In the genomic region with DNA sequence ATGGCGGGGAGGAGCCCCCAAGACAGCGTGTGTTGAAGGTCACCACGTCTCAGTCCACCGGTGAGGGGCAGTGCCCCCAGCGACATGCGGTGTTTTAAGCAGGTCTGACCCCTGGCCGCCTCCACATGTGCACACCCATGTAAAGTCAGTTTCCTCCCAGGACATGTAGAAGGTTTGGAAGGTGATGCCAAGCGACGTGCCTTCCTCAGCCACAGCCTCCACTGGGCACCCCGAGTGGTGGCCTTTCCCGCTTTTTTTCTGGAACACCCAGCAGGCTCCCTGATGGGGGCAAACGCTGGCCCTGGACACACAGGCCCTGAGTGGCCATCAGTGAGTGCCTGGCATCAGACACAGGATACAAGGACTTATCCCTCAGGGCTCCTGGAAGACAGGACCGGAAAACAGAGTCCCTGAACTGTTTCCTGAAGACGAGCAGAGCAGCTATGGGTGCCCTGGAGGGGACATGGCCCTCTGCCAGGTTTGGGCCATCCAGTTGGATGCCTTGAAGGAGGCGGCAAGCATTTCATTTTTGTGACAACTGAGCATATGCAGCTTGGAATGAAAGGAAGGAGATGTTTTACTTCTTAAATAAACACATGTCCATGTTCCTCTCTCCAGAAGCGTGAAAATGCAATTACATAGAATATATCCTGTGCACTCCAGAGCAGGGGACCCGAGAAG, we compare ENCODE assay signal across 28 cellular contexts.
"Had no signal": no experiment of that assay in that cellular context is flagged by ENCODE, and none has a peak within 500 bp of the region (broad histone marks: within the 10 kb centered on the region; RNA-seq: fewer than 3 reads in every experiment).

No MANE protein-coding gene starts in this region.

- H3K27ac ChIP-seq: heart left ventricle, left lung, lower lobe of right lung, parathyroid adenoma, psoas muscle, right lobe of liver, tibial nerve, upper lobe of left lung had no signal

- H3K9me3 ChIP-seq: lower lobe of right lung, psoas muscle, right lobe of liver had no signal

- H3K36me3 ChIP-seq: heart left ventricle, left lung, lower lobe of right lung, right lobe of liver, tibial nerve, upper lobe of left lung had no signal

- H3K4me3 Mint-ChIP-seq: immature natural killer cell; mesothelial cell of epicardium; naive B cell; natural killer cell; nephron progenitor cell; stimulated activated memory B cell treated with anti-CD40 and anti-IgM and Interleukin-4, amounts not matched to agents 10 μg/mL and 1 μg/mL and 100 μg/mL, for 72 hours; stimulated activated naive CD8-positive, alpha-beta T cell treated with anti-CD3 and anti-CD28 coated beads, Interleukin-15, amount 100 ng/mL, for 72 hours had no signal

- H3K4me1 Mint-ChIP-seq: immature natural killer cell; naive B cell; natural killer cell; stimulated activated memory B cell treated with anti-CD40 and anti-IgM and Interleukin-4, amounts not matched to agents 10 μg/mL and 1 μg/mL and 100 μg/mL, for 72 hours; stimulated activated naive CD8-positive, alpha-beta T cell treated with anti-CD3 and anti-CD28 coated beads, Interleukin-15, amount 100 ng/mL, for 72 hours had no signal

- ATAC-seq: heart left ventricle; left colon; left lung; natural killer cell; psoas muscle; right lobe of liver; stimulated activated memory B cell treated with anti-CD40 and anti-IgM and Interleukin-4, amounts not matched to agents 10 μg/mL and 1 μg/mL and 100 μg/mL, for 72 hours had no signal

- H3K27me3 ChIP-seq: left lung, right lobe of liver, tibial nerve, upper lobe of left lung had no signal

- H3K4me1 ChIP-seq: heart left ventricle, left lung, lower lobe of right lung, parathyroid adenoma, psoas muscle, right lobe of liver, tibial nerve, upper lobe of left lung had no signal

- DNase-seq: heart left ventricle; hypothalamus; immature natural killer cell; kidney; left colon; lower lobe of right lung; mammary epithelial cell; mesenchymal stem cell; naive B cell; natural killer cell; nephron progenitor cell; nucleus accumbens; psoas muscle; right lobe of liver; stimulated activated CD4-positive, alpha-beta T cell treated with anti-CD3 and anti-CD28 coated beads, Interleukin-1b, Interleukin-23, amount 100 ng/mL, for 48 hours; stimulated activated CD4-positive, alpha-beta T cell treated with anti-CD3 and anti-CD28 coated beads, Interleukin-2, amount 100 ng/mL, for 48 hours; stimulated activated CD4-positive, alpha-beta T cell treated with anti-CD3 and anti-CD28 coated beads, Interleukin-4, amount 100 ng/mL, for 4 hours; stimulated activated CD8-positive, alpha-beta memory T cell treated with anti-CD3 and anti-CD28 coated beads, Interleukin-4, amount 100 ng/mL, for 48 hours; stimulated activated naive CD4-positive, alpha-beta T cell treated with Interleukin-2 at 50 U/mL for 16 hours; stimulated activated naive CD8-positive, alpha-beta T cell treated with anti-CD3 and anti-CD28 coated beads, Interleukin-15, amount 100 ng/mL, for 72 hours; substantia nigra had no signal

- H3K27me3 Mint-ChIP-seq: naive B cell; stimulated activated memory B cell treated with anti-CD40 and anti-IgM and Interleukin-4, amounts not matched to agents 10 μg/mL and 1 μg/mL and 100 μg/mL, for 72 hours; stimulated activated naive CD8-positive, alpha-beta T cell treated with anti-CD3 and anti-CD28 coated beads, Interleukin-15, amount 100 ng/mL, for 72 hours had no signal

- H3K4me3 ChIP-seq: heart left ventricle, left lung, lower lobe of right lung, psoas muscle, right lobe of liver, smooth muscle cell, tibial nerve, upper lobe of left lung had no signal

- H3K9me3 Mint-ChIP-seq: mesothelial cell of epicardium, nephron progenitor cell had no signal

- H3K27ac Mint-ChIP-seq: immature natural killer cell; mesothelial cell of epicardium; natural killer cell; stimulated activated memory B cell treated with anti-CD40 and anti-IgM and Interleukin-4, amounts not matched to agents 10 μg/mL and 1 μg/mL and 100 μg/mL, for 72 hours; stimulated activated naive CD8-positive, alpha-beta T cell treated with anti-CD3 and anti-CD28 coated beads, Interleukin-15, amount 100 ng/mL, for 72 hours had no signal

- H3K36me3 Mint-ChIP-seq: immature natural killer cell; mesothelial cell of epicardium; naive B cell; natural killer cell; stimulated activated memory B cell treated with anti-CD40 and anti-IgM and Interleukin-4, amounts not matched to agents 10 μg/mL and 1 μg/mL and 100 μg/mL, for 72 hours had no signal
